Comparison of ENCODE assay signal across 20 cellular contexts in genomic region chr13:95601216-95601615, GRCh38. TPM values are rescaled to one million over a fixed set of nuclear protein-coding genes. Genes with fewer than 3 reads are reported as not detected.
DNase-seq lines count a peak whose midpoint lies in the region; ATAC-seq and TF ChIP-seq lines count a peak whose summit lies in the region.
"Had no signal": no experiment of that assay in that cellular context is flagged by ENCODE, and none has a peak within 500 bp of the region (broad histone marks: within the 10 kb centered on the region; RNA-seq: fewer than 3 reads in every experiment).

No MANE protein-coding gene starts in this region.

- no peaks in the 10 kb centered on the region for H3K27me3 Mint-ChIP-seq in endothelial cell (ENCODE audit: unreplicated experiment)
- no peaks in the 10 kb centered on the region for H3K27me3 Mint-ChIP-seq in T-helper 2 cell treated with Interferon-gamma antibody and Interleukin-4, amounts not matched to agents 5 μg/mL and 100 μg/mL, for 36 hours (ENCODE audit: low read depth)
- peaks cover 3% of the 10 kb centered on the region for H3K27me3 Mint-ChIP-seq in activated T-helper 2 cell treated with anti-CD3 and anti-CD28 coated beads, Interferon-gamma antibody, Interleukin-2, Interleukin-4, amounts not matched to agents 10 μg/mL and 5 μg/mL and 100 μg/mL, durations not matched to agents 14 hours and 24 hours and 36 hours (ENCODE audit: low read depth)

- peak overlapping the region; percentile 44 for H3K27ac ChIP-seq in SJCRH30

- no peak for DNase-seq in SJCRH30
- DNase-seq in endothelial cell (ENCODE audit: low spot score), result peak; percentile 4
- no peak for DNase-seq in left lobe of liver (ENCODE audit: low spot score)
- peak; percentile 8 for DNase-seq in pulmonary artery endothelial cell (ENCODE audit: low read depth, low spot score)
- no peak for DNase-seq in T-helper 2 cell treated with Interferon-gamma antibody and Interleukin-4, amounts not matched to agents 5 μg/mL and 100 μg/mL, for 36 hours (ENCODE audit: low spot score)
- DNase-seq in activated T-helper 2 cell treated with anti-CD3 and anti-CD28 coated beads, Interferon-gamma antibody, Interleukin-2, Interleukin-4, amounts not matched to agents 10 μg/mL and 5 μg/mL and 100 μg/mL, durations not matched to agents 14 hours and 24 hours and 36 hours (ENCODE audit: low spot score), result no peak
- DNase-seq: C1 segment of cervical spinal cord; Calu3; CD4-positive, alpha-beta memory T cell; COR-L47; DMS53; DMS79 treated with DMSO at 0.1 percent for 48 hours; GF-D8; GOT3 had no signal

- H3K4me3 Mint-ChIP-seq in endothelial cell (ENCODE audit: unreplicated experiment), result no peak overlapping the region
- H3K4me3 Mint-ChIP-seq in T-helper 2 cell treated with Interferon-gamma antibody and Interleukin-4, amounts not matched to agents 5 μg/mL and 100 μg/mL, for 36 hours, result no peak overlapping the region
- no peak overlapping the region for H3K4me3 Mint-ChIP-seq in activated T-helper 2 cell treated with anti-CD3 and anti-CD28 coated beads, Interferon-gamma antibody, Interleukin-2, Interleukin-4, amounts not matched to agents 10 μg/mL and 5 μg/mL and 100 μg/mL, durations not matched to agents 14 hours and 24 hours and 36 hours (ENCODE audit: low read depth)
- H3K4me3 Mint-ChIP-seq: CD4-positive, alpha-beta memory T cell had no signal

- no peaks in the 10 kb centered on the region for H3K9me3 ChIP-seq in SJCRH30 (replicated peaks)
- H3K9me3 ChIP-seq: HAP-1 had no signal

- ATAC-seq in left lobe of liver (peak; percentile 43), HG03159 (IDR thresholded peaks at IDR 0.05; ENCODE audit: unreplicated experiment) (no peak)

- H3K36me3 ChIP-seq in SJCRH30, result peaks cover 60% of the 10 kb centered on the region

- H3K4me3 ChIP-seq in SJCRH30, result no peak overlapping the region
- H3K4me3 ChIP-seq: HAP-1 had no signal

- peak overlapping the region; percentile 78 for H3K27ac Mint-ChIP-seq in endothelial cell (ENCODE audit: unreplicated experiment)
- no peak overlapping the region for H3K27ac Mint-ChIP-seq in T-helper 2 cell treated with Interferon-gamma antibody and Interleukin-4, amounts not matched to agents 5 μg/mL and 100 μg/mL, for 36 hours
- H3K27ac Mint-ChIP-seq in activated T-helper 2 cell treated with anti-CD3 and anti-CD28 coated beads, Interferon-gamma antibody, Interleukin-2, Interleukin-4, amounts not matched to agents 10 μg/mL and 5 μg/mL and 100 μg/mL, durations not matched to agents 14 hours and 24 hours and 36 hours, result no peak overlapping the region
- H3K27ac Mint-ChIP-seq: CD4-positive, alpha-beta memory T cell had no signal

- H3K9me3 Mint-ChIP-seq in endothelial cell (ENCODE audit: unreplicated experiment), result no peaks in the 10 kb centered on the region
- H3K9me3 Mint-ChIP-seq in T-helper 2 cell treated with Interferon-gamma antibody and Interleukin-4, amounts not matched to agents 5 μg/mL and 100 μg/mL, for 36 hours, result no peaks in the 10 kb centered on the region
- H3K9me3 Mint-ChIP-seq in activated T-helper 2 cell treated with anti-CD3 and anti-CD28 coated beads, Interferon-gamma antibody, Interleukin-2, Interleukin-4, amounts not matched to agents 10 μg/mL and 5 μg/mL and 100 μg/mL, durations not matched to agents 14 hours and 24 hours and 36 hours, result no peaks in the 10 kb centered on the region
- H3K9me3 Mint-ChIP-seq: CD4-positive, alpha-beta memory T cell had no signal

- H3K27me3 ChIP-seq in SJCRH30, result no peaks in the 10 kb centered on the region

- no peak for TF ChIP-seq CTCF in endothelial cell (IDR thresholded peaks at IDR 0.05; ENCODE audit: unreplicated experiment)

- peaks cover 20% of the 10 kb centered on the region for H3K36me3 Mint-ChIP-seq in endothelial cell (ENCODE audit: low read depth, unreplicated experiment)
- H3K36me3 Mint-ChIP-seq in T-helper 2 cell treated with Interferon-gamma antibody and Interleukin-4, amounts not matched to agents 5 μg/mL and 100 μg/mL, for 36 hours (ENCODE audit: low read depth), result no peaks in the 10 kb centered on the region
- no peaks in the 10 kb centered on the region for H3K36me3 Mint-ChIP-seq in activated T-helper 2 cell treated with anti-CD3 and anti-CD28 coated beads, Interferon-gamma antibody, Interleukin-2, Interleukin-4, amounts not matched to agents 10 μg/mL and 5 μg/mL and 100 μg/mL, durations not matched to agents 14 hours and 24 hours and 36 hours (ENCODE audit: low read depth)
- H3K36me3 Mint-ChIP-seq: CD4-positive, alpha-beta memory T cell had no signal

- peaks cover 7% of the 10 kb centered on the region for H3K4me1 ChIP-seq in SJCRH30
- H3K4me1 ChIP-seq: HAP-1 had no signal

- H3K4me1 Mint-ChIP-seq in endothelial cell (ENCODE audit: unreplicated experiment), result peaks cover 15% of the 10 kb centered on the region
- no peaks in the 10 kb centered on the region for H3K4me1 Mint-ChIP-seq in T-helper 2 cell treated with Interferon-gamma antibody and Interleukin-4, amounts not matched to agents 5 μg/mL and 100 μg/mL, for 36 hours (ENCODE audit: low read depth)
- H3K4me1 Mint-ChIP-seq in activated T-helper 2 cell treated with anti-CD3 and anti-CD28 coated beads, Interferon-gamma antibody, Interleukin-2, Interleukin-4, amounts not matched to agents 10 μg/mL and 5 μg/mL and 100 μg/mL, durations not matched to agents 14 hours and 24 hours and 36 hours (ENCODE audit: low read depth), result no peaks in the 10 kb centered on the region
- H3K4me1 Mint-ChIP-seq: CD4-positive, alpha-beta memory T cell had no signal

- intact Hi-C loops in activated T-helper 2 cell treated with anti-CD3 and anti-CD28 coated beads, Interferon-gamma antibody, Interleukin-2, Interleukin-4, amounts not matched to agents 10 μg/mL and 5 μg/mL and 100 μg/mL, durations not matched to agents 14 hours and 24 hours and 36 hours (cut with micrococcal nuclease), result no loop called here

RNA-seq across cellular contexts. Expression of gene DZIP1, which starts 43.3 kb away (rescaled TPM):
- total RNA-seq in SJCRH30 (2014; rRNA removed; shearing (Covaris generic)), result 39.1 and 47.6 TPM in 2 replicates
- total RNA-seq in endothelial cell (ENCODE audit: unreplicated experiment) (39.7 TPM), left lobe of liver (1.2 TPM), pulmonary artery endothelial cell (22.5 and 23.8 TPM in 2 replicates)
- total RNA-seq in activated T-helper 2 cell treated with anti-CD3 and anti-CD28 coated beads, Interferon-gamma antibody, Interleukin-2, Interleukin-4, amounts not matched to agents 10 μg/mL and 5 μg/mL and 100 μg/mL, durations not matched to agents 14 hours and 24 hours and 36 hours, result 0.48 and 0.64 TPM in 2 replicates
- total RNA-seq: CD4-positive, alpha-beta memory T cell had no signal

RNA-seq across cellular contexts. Expression of gene CLDN10, which starts 48.7 kb away (rescaled TPM):
- total RNA-seq in SJCRH30 (2014; rRNA removed; shearing (Covaris generic)), result 0.05 TPM in 1 of 2 replicates, not detected in the other
- total RNA-seq in endothelial cell (ENCODE audit: unreplicated experiment), result 1.6 TPM
- total RNA-seq in left lobe of liver, result 2.6 TPM
- total RNA-seq in pulmonary artery endothelial cell, result 0.28 and 0.40 TPM in 2 replicates
- not detected in 2 replicates for total RNA-seq in activated T-helper 2 cell treated with anti-CD3 and anti-CD28 coated beads, Interferon-gamma antibody, Interleukin-2, Interleukin-4, amounts not matched to agents 10 μg/mL and 5 μg/mL and 100 μg/mL, durations not matched to agents 14 hours and 24 hours and 36 hours
- total RNA-seq: A172; A673; CD4-positive, alpha-beta memory T cell; Daoy; G401 had no signal

Comparison
In these comparisons a context has a peak if more than half of its experiments do, and no peak if none do; other contexts are left out.
1. DNase-seq: peak in endothelial cell (single experiment) and pulmonary artery endothelial cell (single experiment); none in SJCRH30 (0 of 2), left lobe of liver (single experiment), T-helper 2 cell treated with Interferon-gamma antibody and Interleukin-4, amounts not matched to agents 5 μg/mL and 100 μg/mL, for 36 hours (single experiment) and activated T-helper 2 cell treated with anti-CD3 and anti-CD28 coated beads, Interferon-gamma antibody, Interleukin-2, Interleukin-4, amounts not matched to agents 10 μg/mL and 5 μg/mL and 100 μg/mL, durations not matched to agents 14 hours and 24 hours and 36 hours (single experiment).
2. RNA of gene DZIP1, which starts 43.3 kb away (total RNA-seq): 39.1 to 47.6 TPM in SJCRH30, 39.7 TPM in endothelial cell (single experiment) and 22.5 to 23.8 TPM in pulmonary artery endothelial cell; 1.2 TPM in left lobe of liver (single experiment) and 0.48 to 0.64 TPM in activated T-helper 2 cell treated with anti-CD3 and anti-CD28 coated beads, Interferon-gamma antibody, Interleukin-2, Interleukin-4, amounts not matched to agents 10 μg/mL and 5 μg/mL and 100 μg/mL, durations not matched to agents 14 hours and 24 hours and 36 hours; every median in the first group is over 10 times any median in the second.